ENCODE assay signal across 1 cellular context in the genomic region with DNA sequence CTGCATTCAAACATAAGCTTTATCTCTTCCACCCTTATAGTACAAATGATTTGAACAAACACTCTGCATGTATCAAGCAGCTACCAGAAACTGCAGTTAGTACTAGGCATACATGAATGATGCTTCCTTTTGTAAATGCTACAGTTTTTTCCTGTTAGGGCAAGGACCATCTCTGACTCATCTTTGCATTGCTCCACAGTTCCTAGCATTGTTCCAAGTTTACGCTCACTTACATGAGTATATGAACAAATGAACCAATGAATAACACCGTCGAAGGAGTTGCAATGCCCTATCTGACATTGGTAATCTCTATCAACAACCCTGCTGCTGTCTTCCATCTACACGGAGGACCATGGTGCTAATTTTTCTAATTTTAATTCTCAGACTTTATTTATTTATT.
TF ChIP-seq lines count a peak whose summit lies in the region.

No MANE protein-coding gene starts in this region.

TF ChIP-seq in IMR-90, 13 proteins besides CTCF, POLR2A, EP300 and RAD21:
- no peak for TF ChIP-seq BHLHE40 (IDR thresholded peaks at IDR 0.05; ENCODE audit: low read depth, low read length)
- TF ChIP-seq NFE2L2 (IDR thresholded peaks at IDR 0.05; ENCODE audit: low read depth, low read length): no peak
- TF ChIP-seq FOS (IDR thresholded peaks at IDR 0.05; ENCODE audit: low read depth, low read length): peak; percentile 53; the same call in 1 of the 2 replicates
- TF ChIP-seq CEBPB (IDR thresholded peaks at IDR 0.05; ENCODE audit: low read depth, low read length): peak; percentile 94
- TF ChIP-seq SMC3 (IDR thresholded peaks at IDR 0.05; ENCODE audit: low read depth, low read length): no peak
